In genomic region chr16:11265124-11265523, GRCh38 we compare ENCODE assay signal across 15 cellular contexts. TPM values are rescaled to one million over a fixed set of nuclear protein-coding genes. Genes with fewer than 3 reads are reported as not detected.
DNase-seq lines count a peak whose midpoint lies in the region; ATAC-seq, FAIRE-seq and TF ChIP-seq lines count a peak whose summit lies in the region.
"Had no signal": no experiment of that assay in that cellular context is flagged by ENCODE, and none has a peak within 500 bp of the region (broad histone marks: within the 10 kb centered on the region; RNA-seq: fewer than 3 reads in every experiment).

No MANE protein-coding gene starts in this region.

- H3K4me3 ChIP-seq in left ventricle myocardium inferior (no peak overlapping the region), K562 (no peak overlapping the region), transverse colon (no peak overlapping the region)
- H3K4me3 ChIP-seq: A549, GM12878 had no signal

- 0 out of 2 replicates have a peak, but pooled peaks cover 1% of the 10 kb centered on the region for H4K20me1 ChIP-seq in K562 (replicated peaks; ENCODE audit: control insufficient read depth, insufficient read depth, low read length)

- no peaks in the 10 kb centered on the region for H3K36me3 Mint-ChIP-seq in dendritic cell treated with granulocyte-macrophage colony-stimulating factor and Interleukin-4, amounts not matched to agents 40 ng/mL and 50 ng/mL, for 4 days (ENCODE audit: low read depth)
- H3K36me3 Mint-ChIP-seq in T-cell, result no peaks in the 10 kb centered on the region
- H3K36me3 Mint-ChIP-seq: CD4-positive, alpha-beta memory T cell had no signal

- TF ChIP-seq CTCF in left ventricle myocardium inferior (IDR thresholded peaks at IDR 0.05; ENCODE audit: borderline replicate concordance), result no peak
- no peak for TF ChIP-seq CTCF in K562 (IDR thresholded peaks at IDR 0.05 in 2 of 3, conservative IDR thresholded peaks at IDR 0.05 in 1 of 3; ENCODE audit: insufficient read depth in 2 of 3, low read depth in 1 of 3, low read length in 3 of 3)
- TF ChIP-seq CTCF in transverse colon (IDR thresholded peaks at IDR 0.05), result no peak

- H3K4me2 ChIP-seq in K562 (ENCODE audit: insufficient read depth, low read length), result no peak overlapping the region
- H3K4me2 ChIP-seq: A549 had no signal

- intact Hi-C loops in left ventricle myocardium inferior (cut with micrococcal nuclease) (no loop called here), left cardiac atrium (cut with DNase I) (no loop called here), K562 (cut with micrococcal nuclease) (no loop called here), transverse colon (cut with DNase I; ENCODE audit: low total_unique reads) (no loop called here)
- intact Hi-C loops in dendritic cell treated with granulocyte-macrophage colony-stimulating factor and Interleukin-4, amounts not matched to agents 40 ng/mL and 50 ng/mL, for 4 days (cut with micrococcal nuclease), result no loop called here

- 14% methylated on average over 7 of the region's 7 CpGs for WGBS in K562 (ENCODE audit: insufficient coverage, low coverage, missing lambda C conversion rate)
- 82% methylated on average over 7 of the region's 7 CpGs; no CpG with 5 or more reads in 1 of the 2 donors for WGBS in transverse colon (ENCODE audit: low coverage in 1 of 2), 2 donors

- no peak for FAIRE-seq in K562 (lab: Jason Lieb, UNC)
- FAIRE-seq: A549, GM12878 had no signal

- DNase-seq in left ventricle myocardium inferior, result no peak
- DNase-seq in left cardiac atrium, result no peak
- no peak for DNase-seq in K562 (ENCODE audit: extremely low read depth in 1 of 4, low spot score in 3 of 4)
- DNase-seq in transverse colon, result no peak
- DNase-seq in T-cell, result no peak
- DNase-seq: BE2C; CD4-positive, alpha-beta memory T cell; DMS79; H7 had no signal

- H3K36me3 ChIP-seq in left ventricle myocardium inferior (no peaks in the 10 kb centered on the region), K562 (ENCODE audit: control insufficient read depth, insufficient read depth, low read length) (no peaks in the 10 kb centered on the region), transverse colon (no peaks in the 10 kb centered on the region)
- H3K36me3 ChIP-seq: BE2C had no signal

- BruUV-seq in K562 (replicated peaks; lab: Mats Ljungman, UMichigan), result no TSS peak

- H3K4me1 ChIP-seq in left ventricle myocardium inferior, result no peaks in the 10 kb centered on the region
- peaks cover 0 to 6% of the 10 kb centered on the region in 2 experiments; a peak in 2 of 5 replicates for H3K4me1 ChIP-seq in K562 (replicated peaks in 1 of 2; ENCODE audit: control insufficient read depth in 2 of 2, insufficient read depth in 2 of 2, low read length in 2 of 2)
- H3K4me1 ChIP-seq in transverse colon, result peaks cover 5 to 27% (median 14%) of the 10 kb centered on the region in 4 donors
- H3K4me1 ChIP-seq: A549, BE2C had no signal

- no peaks in the 10 kb centered on the region for H3K9me1 ChIP-seq in K562 (ENCODE audit: control insufficient read depth, insufficient read depth, low read length)

- ATAC-seq in left cardiac atrium, result no peak
- ATAC-seq in K562, result no peak
- no peak for ATAC-seq in T-cell (replicated peaks in 1 of 4)
- ATAC-seq: A549 had no signal

- no peaks in the 10 kb centered on the region for H3K9me3 Mint-ChIP-seq in dendritic cell treated with granulocyte-macrophage colony-stimulating factor and Interleukin-4, amounts not matched to agents 40 ng/mL and 50 ng/mL, for 4 days
- no peaks in the 10 kb centered on the region for H3K9me3 Mint-ChIP-seq in T-cell
- H3K9me3 Mint-ChIP-seq: CD4-positive, alpha-beta memory T cell had no signal

- CTCF ChIA-PET in K562 (lab: Yijun Ruan, JAX; ENCODE audit: low intra/inter-chr PET ratio), result no interaction called here
- CTCF ChIA-PET in T-cell (lab: Charles Lee), result no interaction called here

- H3K27me3 Mint-ChIP-seq in dendritic cell treated with granulocyte-macrophage colony-stimulating factor and Interleukin-4, amounts not matched to agents 40 ng/mL and 50 ng/mL, for 4 days, result peaks cover 36% of the 10 kb centered on the region
- no peaks in the 10 kb centered on the region for H3K27me3 Mint-ChIP-seq in T-cell
- H3K27me3 Mint-ChIP-seq: CD4-positive, alpha-beta memory T cell had no signal

- H3K9ac ChIP-seq in K562 (ENCODE audit: insufficient read depth in 1 of 2, low read depth in 2 of 2, low read length in 2 of 2), result no peak overlapping the region

- H3K4me3 Mint-ChIP-seq in dendritic cell treated with granulocyte-macrophage colony-stimulating factor and Interleukin-4, amounts not matched to agents 40 ng/mL and 50 ng/mL, for 4 days, result no peak overlapping the region
- H3K4me3 Mint-ChIP-seq in T-cell, result no peak overlapping the region
- H3K4me3 Mint-ChIP-seq: CD4-positive, alpha-beta memory T cell had no signal

- no peak for TF ChIP-seq RAD21 in K562 (CRISPR knock-in tag; conservative IDR thresholded peaks at IDR 0.05 in 1 of 2, IDR thresholded peaks at IDR 0.05 in 1 of 2)

- peak overlapping the region; percentile 64 for H3K27ac Mint-ChIP-seq in dendritic cell treated with granulocyte-macrophage colony-stimulating factor and Interleukin-4, amounts not matched to agents 40 ng/mL and 50 ng/mL, for 4 days
- peak overlapping the region in 1 of 2 donors; percentile 95 for H3K27ac Mint-ChIP-seq in T-cell

- peaks cover 42% of the 10 kb centered on the region for H3K4me1 Mint-ChIP-seq in dendritic cell treated with granulocyte-macrophage colony-stimulating factor and Interleukin-4, amounts not matched to agents 40 ng/mL and 50 ng/mL, for 4 days (ENCODE audit: low read depth)
- H3K4me1 Mint-ChIP-seq in T-cell, result peaks cover 23 to 28% (median 24%) of the 10 kb centered on the region in 3 donors

- in situ Hi-C loops in K562 (cut with MboI) (no loop called here), transverse colon (cut with MboI; ENCODE audit: low pct_ligation_motif_present in 1 of 4, low pct_unique_long_range_greater_than_20kb in 1 of 4, low sequenced_read_pairs in 3 of 4) (loop anchor here in 2 of 4 donors (25.0 kb wide), 1 partner anchor 97 kb away; no protein-coding TSS in a partner anchor)

- H3K9me3 ChIP-seq in left ventricle myocardium inferior (replicated peaks) (no peaks in the 10 kb centered on the region), K562 (replicated peaks; ENCODE audit: control insufficient read depth, insufficient read depth, low read depth, low read length) (no peaks in the 10 kb centered on the region; the same call in 1 of the 2 replicates), transverse colon (no peaks in the 10 kb centered on the region)
- H3K9me3 ChIP-seq: A549, BE2C had no signal

- no peaks in the 10 kb centered on the region for H3K79me2 ChIP-seq in K562 (ENCODE audit: control insufficient read depth, insufficient read depth, low read length)

- no peak for TF ChIP-seq EP300 in K562 (IDR thresholded peaks at IDR 0.05; ENCODE audit: low read length)
- TF ChIP-seq EP300 in transverse colon (IDR thresholded peaks at IDR 0.05; ENCODE audit: low read depth), result no peak

- TF ChIP-seq POLR2A in K562 (conservative IDR thresholded peaks at IDR 0.05) (no peak), transverse colon (IDR thresholded peaks at IDR 0.05) (no peak)

- H2AFZ ChIP-seq in K562 (ENCODE audit: low read depth, low read length), result no peak overlapping the region

- POLR2A ChIA-PET in K562 (lab: Yijun Ruan, JAX), result interaction anchor here (2.2 kb wide), 1 partner anchor 9 kb away, joined by 6 read pairs; the partner anchor contains the start of gene SOCS1
- POLR2A ChIA-PET in T-cell (lab: Charles Lee), result no interaction called here

- H3K27ac ChIP-seq in left ventricle myocardium inferior (replicated peaks) (peak overlapping the region; percentile 44), K562 (ENCODE audit: extremely low read depth, low read depth, low read length) (no peak overlapping the region), transverse colon (peak overlapping the region in 3 of 4 donors; percentile 33 to 55 (median 40))
- H3K27ac ChIP-seq: A549, C4-2B had no signal

- H3K27me3 ChIP-seq in left ventricle myocardium inferior (ENCODE audit: low read depth) (no peaks in the 10 kb centered on the region), K562 (ENCODE audit: control insufficient read depth in 2 of 2, insufficient read depth in 2 of 2, low read length in 2 of 2) (peaks cover 7 to 40% of the 10 kb centered on the region in 2 experiments; a peak in 4 of 5 replicates), transverse colon (no peaks in the 10 kb centered on the region)
- H3K27me3 ChIP-seq: BE2C had no signal

RNA-seq across cellular contexts. Expression of gene TNP2, which starts 4.0 kb away (rescaled TPM):
- total RNA-seq in left ventricle myocardium inferior (not detected), left cardiac atrium (not detected), K562 (2014; rRNA removed) (not detected in 2 replicates), K562 (2014; rRNA removed; fragmentation: Illumina TruSeq; extraction: Trizol) (not detected in 2 replicates), K562 (2015; rRNA removed; fragmentation: Illumina TruSeq; extraction: Trizol) (not detected in 2 replicates), K562 (2021) (not detected in 2 replicates), transverse colon (not detected), T-cell (not detected)
- not detected in 2 replicates for total RNA-seq in K562 (2011; cell fraction: chromatin; rRNA removed; ENCODE audit: low replicate concordance)
- total RNA-seq in K562 (2011; cell fraction: nucleolus; rRNA removed), result not detected in 2 replicates
- total RNA-seq in K562 (2011; cell fraction: nucleoplasm; rRNA removed), result not detected in 2 replicates
- polyA plus RNA-seq in K562 (2011; rRNA removed) (not detected in 2 replicates), K562 (2014; fragmentation: Illumina TruSeq; extraction: Trizol) (not detected in 2 replicates), K562 (2014; fragmentation: Nextera tagmentation; extraction: Ambion mirVana) (not detected), K562 (2014; rRNA removed) (not detected in 2 replicates)
- polyA plus RNA-seq in K562 (2011; cell fraction: cytosol; rRNA removed), result not detected in 2 replicates
- polyA plus RNA-seq in K562 (2011; cell fraction: nucleus; rRNA removed), result not detected in 2 replicates
- not detected in 2 replicates for polyA plus RNA-seq in K562 (2012)
- not detected in 2 replicates for polyA minus RNA-seq in K562 (2011; rRNA and poly(A)+ RNA removed)
- polyA minus RNA-seq in K562 (2011; cell fraction: cytosol; rRNA and poly(A)+ RNA removed), result not detected in 2 replicates
- not detected in 2 replicates for polyA minus RNA-seq in K562 (2011; cell fraction: nucleus; rRNA and poly(A)+ RNA removed)
- total RNA-seq: CD4-positive, alpha-beta memory T cell; G401; GM12878; H7 had no signal
- polyA plus RNA-seq: A549; AG04450; CD4-positive, alpha-beta memory T cell; GM12878 had no signal

RNA-seq across cellular contexts. Expression of gene PRM3, which starts 8.3 kb away (rescaled TPM):
- not detected for total RNA-seq in left ventricle myocardium inferior
- not detected for total RNA-seq in left cardiac atrium
- total RNA-seq in K562 (2011; cell fraction: chromatin; rRNA removed; ENCODE audit: low replicate concordance), result not detected in 2 replicates
- total RNA-seq in K562 (2011; cell fraction: nucleolus; rRNA removed), result not detected in 2 replicates
- total RNA-seq in K562 (2011; cell fraction: nucleoplasm; rRNA removed), result not detected in 2 replicates
- not detected in 2 replicates for total RNA-seq in K562 (2014; rRNA removed)
- total RNA-seq in K562 (2014; rRNA removed; fragmentation: Illumina TruSeq; extraction: Trizol), result not detected in 2 replicates
- not detected in 2 replicates for total RNA-seq in K562 (2015; rRNA removed; fragmentation: Illumina TruSeq; extraction: Trizol)
- total RNA-seq in K562 (2021), result not detected in 2 replicates
- not detected in 2 replicates for polyA plus RNA-seq in K562 (2011; rRNA removed)
- not detected in 2 replicates for polyA plus RNA-seq in K562 (2011; cell fraction: cytosol; rRNA removed)
- not detected in 2 replicates for polyA plus RNA-seq in K562 (2011; cell fraction: nucleus; rRNA removed)
- not detected in 2 replicates for polyA plus RNA-seq in K562 (2012)
- polyA plus RNA-seq in K562 (2014; fragmentation: Illumina TruSeq; extraction: Trizol), result not detected in 2 replicates
- not detected for polyA plus RNA-seq in K562 (2014; fragmentation: Nextera tagmentation; extraction: Ambion mirVana)
- polyA plus RNA-seq in K562 (2014; rRNA removed), result not detected in 2 replicates
- polyA minus RNA-seq in K562 (2011; rRNA and poly(A)+ RNA removed), result not detected in 2 replicates
- polyA minus RNA-seq in K562 (2011; cell fraction: cytosol; rRNA and poly(A)+ RNA removed), result not detected in 2 replicates
- polyA minus RNA-seq in K562 (2011; cell fraction: nucleus; rRNA and poly(A)+ RNA removed), result not detected in 2 replicates
- total RNA-seq in transverse colon, result not detected
- not detected for total RNA-seq in T-cell
- total RNA-seq: CD4-positive, alpha-beta memory T cell; G401; GM12878; H7 had no signal
- polyA plus RNA-seq: A549; AG04450; CD4-positive, alpha-beta memory T cell; GM12878 had no signal

RNA-seq across cellular contexts. Expression of gene SOCS1, which starts 9.1 kb away (rescaled TPM):
- total RNA-seq in left ventricle myocardium inferior (2.9 TPM), left cardiac atrium (1 to 10 TPM; 5.8 to 8.8 TPM), K562 (2014; rRNA removed) (2.9 and 3.3 TPM in 2 replicates), K562 (2014; rRNA removed; fragmentation: Illumina TruSeq; extraction: Trizol) (0.29 and 0.44 TPM in 2 replicates), K562 (2015; rRNA removed; fragmentation: Illumina TruSeq; extraction: Trizol) (1.8 and 2.3 TPM in 2 replicates), K562 (2021) (7.1 and 7.5 TPM in 2 replicates), transverse colon (10 to 100 TPM in 2 of 4 donors, 1 to 10 TPM in 2; 2.2 to 17.6 (median 10.8) TPM), T-cell (10 to 100 TPM; 49.2 to 67.2 (median 54.5) TPM)
- total RNA-seq in K562 (2011; cell fraction: chromatin; rRNA removed; ENCODE audit: low replicate concordance), result 6.9 and 32.4 TPM in 2 replicates
- 49.0 and 69.4 TPM in 2 replicates for total RNA-seq in K562 (2011; cell fraction: nucleolus; rRNA removed)
- 25.5 and 31.5 TPM in 2 replicates for total RNA-seq in K562 (2011; cell fraction: nucleoplasm; rRNA removed)
- polyA plus RNA-seq in K562 (2011; rRNA removed) (3.8 and 6.4 TPM in 2 replicates), K562 (2014; fragmentation: Illumina TruSeq; extraction: Trizol) (1.1 and 1.4 TPM in 2 replicates), K562 (2014; fragmentation: Nextera tagmentation; extraction: Ambion mirVana) (under 1 TPM; 0.04 to 0.10 TPM), K562 (2014; rRNA removed) (6.2 and 7.2 TPM in 2 replicates)
- polyA plus RNA-seq in K562 (2011; cell fraction: cytosol; rRNA removed), result 11.2 and 23.7 TPM in 2 replicates
- polyA plus RNA-seq in K562 (2011; cell fraction: nucleus; rRNA removed), result 30.0 and 38.3 TPM in 2 replicates
- 8.5 and 19.6 TPM in 2 replicates for polyA plus RNA-seq in K562 (2012)
- 1.2 and 1.6 TPM in 2 replicates for polyA minus RNA-seq in K562 (2011; rRNA and poly(A)+ RNA removed)
- polyA minus RNA-seq in K562 (2011; cell fraction: cytosol; rRNA and poly(A)+ RNA removed), result 6.1 and 17.1 TPM in 2 replicates
- polyA minus RNA-seq in K562 (2011; cell fraction: nucleus; rRNA and poly(A)+ RNA removed), result 33.7 and 41.5 TPM in 2 replicates

RNA-seq across cellular contexts. Expression of gene PRM2, which starts 11.2 kb away (rescaled TPM):
- total RNA-seq in left ventricle myocardium inferior (not detected), left cardiac atrium (not detected), K562 (2014; rRNA removed) (not detected in 2 replicates), K562 (2014; rRNA removed; fragmentation: Illumina TruSeq; extraction: Trizol) (not detected in 2 replicates), K562 (2015; rRNA removed; fragmentation: Illumina TruSeq; extraction: Trizol) (not detected in 2 replicates), K562 (2021) (not detected in 2 replicates), transverse colon (not detected), T-cell (not detected)
- total RNA-seq in K562 (2011; cell fraction: chromatin; rRNA removed; ENCODE audit: low replicate concordance), result not detected in 2 replicates
- not detected in 2 replicates for total RNA-seq in K562 (2011; cell fraction: nucleolus; rRNA removed)
- not detected in 2 replicates for total RNA-seq in K562 (2011; cell fraction: nucleoplasm; rRNA removed)
- polyA plus RNA-seq in K562 (2011; rRNA removed) (not detected in 2 replicates), K562 (2014; fragmentation: Illumina TruSeq; extraction: Trizol) (not detected in 2 replicates), K562 (2014; fragmentation: Nextera tagmentation; extraction: Ambion mirVana) (not detected), K562 (2014; rRNA removed) (not detected in 2 replicates)
- polyA plus RNA-seq in K562 (2011; cell fraction: cytosol; rRNA removed), result not detected in 2 replicates
- not detected in 2 replicates for polyA plus RNA-seq in K562 (2011; cell fraction: nucleus; rRNA removed)
- polyA plus RNA-seq in K562 (2012), result not detected in 2 replicates
- polyA minus RNA-seq in K562 (2011; rRNA and poly(A)+ RNA removed), result not detected in 2 replicates
- polyA minus RNA-seq in K562 (2011; cell fraction: cytosol; rRNA and poly(A)+ RNA removed), result not detected in 2 replicates
- polyA minus RNA-seq in K562 (2011; cell fraction: nucleus; rRNA and poly(A)+ RNA removed), result not detected in 2 replicates
- total RNA-seq: CD4-positive, alpha-beta memory T cell; G401; GM12878; H7 had no signal
- polyA plus RNA-seq: A549; AG04450; CD4-positive, alpha-beta memory T cell; GM12878 had no signal

RNA-seq across cellular contexts. Expression of gene PRM1, which starts 16.0 kb away (rescaled TPM):
- total RNA-seq in left ventricle myocardium inferior (not detected), left cardiac atrium (not detected), K562 (2014; rRNA removed) (not detected in 2 replicates), K562 (2014; rRNA removed; fragmentation: Illumina TruSeq; extraction: Trizol) (not detected in 2 replicates), K562 (2015; rRNA removed; fragmentation: Illumina TruSeq; extraction: Trizol) (not detected in 2 replicates), K562 (2021) (not detected in 2 replicates), transverse colon (not detected), T-cell (not detected)
- not detected in 2 replicates for total RNA-seq in K562 (2011; cell fraction: chromatin; rRNA removed; ENCODE audit: low replicate concordance)
- not detected in 2 replicates for total RNA-seq in K562 (2011; cell fraction: nucleolus; rRNA removed)
- total RNA-seq in K562 (2011; cell fraction: nucleoplasm; rRNA removed), result not detected in 2 replicates
- polyA plus RNA-seq in K562 (2011; rRNA removed) (not detected in 2 replicates), K562 (2014; fragmentation: Illumina TruSeq; extraction: Trizol) (not detected in 2 replicates), K562 (2014; fragmentation: Nextera tagmentation; extraction: Ambion mirVana) (not detected), K562 (2014; rRNA removed) (not detected in 2 replicates)
- not detected in 2 replicates for polyA plus RNA-seq in K562 (2011; cell fraction: cytosol; rRNA removed)
- polyA plus RNA-seq in K562 (2011; cell fraction: nucleus; rRNA removed), result not detected in 2 replicates
- polyA plus RNA-seq in K562 (2012), result not detected in 2 replicates
- polyA minus RNA-seq in K562 (2011; rRNA and poly(A)+ RNA removed), result not detected in 2 replicates
- not detected in 2 replicates for polyA minus RNA-seq in K562 (2011; cell fraction: cytosol; rRNA and poly(A)+ RNA removed)
- polyA minus RNA-seq in K562 (2011; cell fraction: nucleus; rRNA and poly(A)+ RNA removed), result not detected in 2 replicates
- total RNA-seq: CD4-positive, alpha-beta memory T cell; G401; GM12878; H7 had no signal
- polyA plus RNA-seq: A549; AG04450; CD4-positive, alpha-beta memory T cell had no signal
